30 cellular contexts compared by ENCODE assay signal in the genomic region with DNA sequence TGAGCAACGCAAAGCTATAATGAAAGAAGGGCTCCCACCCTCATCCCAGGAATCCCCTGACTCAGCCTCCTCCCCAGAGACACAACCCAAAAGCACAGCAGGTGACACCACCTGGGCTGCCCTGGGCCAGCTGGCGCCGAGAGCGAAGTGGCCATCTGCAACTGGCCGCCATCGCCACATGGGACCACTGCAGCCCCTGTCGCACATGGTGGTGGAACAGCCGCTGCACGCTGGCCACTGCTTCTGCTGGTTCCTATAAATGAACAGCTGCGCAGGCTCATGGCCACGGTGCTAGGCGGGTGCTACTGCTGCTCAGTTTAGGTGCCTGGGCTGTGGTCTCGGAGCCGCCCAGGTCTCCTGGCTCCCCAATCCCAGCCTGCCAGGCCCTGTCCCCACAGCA. TPM values are rescaled to one million over a fixed set of nuclear protein-coding genes. Genes with fewer than 3 reads are reported as not detected.
"Had no signal": no experiment of that assay in that cellular context is flagged by ENCODE, and none has a peak within 500 bp of the region (broad histone marks: within the 10 kb centered on the region; RNA-seq: fewer than 3 reads in every experiment).

No MANE protein-coding gene starts in this region.

- H3K27ac ChIP-seq: coronary artery, esophagus muscularis mucosa, foreskin keratinocyte, gastroesophageal sphincter, heart right ventricle, lower lobe of right lung, neutrophil, pancreas, suprapubic skin, thyroid gland had no signal

- H3K27me3 Mint-ChIP-seq: stimulated activated naive CD8-positive, alpha-beta T cell treated with anti-CD3 and anti-CD28 coated beads, Interleukin-15, amount 100 ng/mL, for 72 hours; type B pancreatic cell had no signal

- H3K27ac Mint-ChIP-seq: type B pancreatic cell had no signal

- H3K4me2 ChIP-seq: smooth muscle cell had no signal

- FAIRE-seq: endothelial cell of umbilical vein, pancreas had no signal

- H3K9me3 Mint-ChIP-seq: immature natural killer cell; natural killer cell; stimulated activated naive CD8-positive, alpha-beta T cell treated with anti-CD3 and anti-CD28 coated beads, Interleukin-15, amount 100 ng/mL, for 72 hours; type B pancreatic cell had no signal

- H3K4me3 ChIP-seq: coronary artery, esophagus muscularis mucosa, gastroesophageal sphincter, heart right ventricle, lower lobe of right lung, pancreas, smooth muscle cell, suprapubic skin, thyroid gland had no signal

- H3K9me3 ChIP-seq: esophagus muscularis mucosa, gastroesophageal sphincter, heart right ventricle, lower lobe of right lung, neutrophil, pancreas, suprapubic skin, thyroid gland had no signal

- ATAC-seq: foreskin keratinocyte, gastroesophageal sphincter, natural killer cell, pancreas, sciatic nerve had no signal

- H3K4me3 Mint-ChIP-seq: immature natural killer cell; natural killer cell; stimulated activated naive CD8-positive, alpha-beta T cell treated with anti-CD3 and anti-CD28 coated beads, Interleukin-15, amount 100 ng/mL, for 72 hours; type B pancreatic cell had no signal

- H3K36me3 Mint-ChIP-seq: natural killer cell had no signal

- H3K27me3 ChIP-seq: esophagus muscularis mucosa, foreskin keratinocyte, gastroesophageal sphincter, heart right ventricle, neutrophil, pancreas, suprapubic skin, thyroid gland had no signal

- DNase-seq: dermis blood vessel endothelial cell; effector memory CD4-positive, alpha-beta T cell; foreskin keratinocyte; hypothalamus; immature natural killer cell; islet precursor cell; left ventricle myocardium superior; lower lobe of right lung; natural killer cell; retina; stimulated activated CD4-positive, alpha-beta T cell treated with anti-CD3 and anti-CD28 coated beads, Interleukin-12 subunit alpha, Interleukin-12 subunit beta, amount 100 ng/mL, for 4 hours; stimulated activated CD4-positive, alpha-beta T cell treated with anti-CD3 and anti-CD28 coated beads, Interleukin-1b, Interleukin-23, amount 100 ng/mL, for 48 hours; stimulated activated CD4-positive, alpha-beta T cell treated with anti-CD3 and anti-CD28 coated beads, Interleukin-4, amount 100 ng/mL, for 1 hour; stimulated activated CD8-positive, alpha-beta memory T cell treated with anti-CD3 and anti-CD28 coated beads, Interleukin-4, amount 100 ng/mL, for 48 hours; stimulated activated naive CD4-positive, alpha-beta T cell; stimulated activated naive CD8-positive, alpha-beta T cell treated with anti-CD3 and anti-CD28 coated beads, Interleukin-15, amount 100 ng/mL, for 72 hours; thyroid gland had no signal

RNA-seq across cellular contexts. Expression of a gene that starts 52.1 kb away (rescaled TPM):
- total RNA-seq: dermis blood vessel endothelial cell, endothelial cell of umbilical vein, foreskin keratinocyte, pulmonary artery endothelial cell, smooth muscle cell had no signal
- polyA plus RNA-seq: endothelial cell of umbilical vein, foreskin keratinocyte, neural cell had no signal
